8 cellular contexts compared by ENCODE assay signal in genomic region chr5:112551437-112552018, GRCh38.
DNase-seq lines count a peak whose midpoint lies in the region; ATAC-seq and FAIRE-seq lines count a peak whose summit lies in the region.

No MANE protein-coding gene starts in this region.

- in situ Hi-C loops in Caki2 (cut with HindIII; ENCODE audit: low pct_unique_long_range_greater_than_20kb, low sequenced_read_pairs), result no loop called here

- FAIRE-seq in GM19239 (lab: Jason Lieb, UNC) (no peak), endometrium (lab: Jason Lieb, UNC) (peak; percentile 79)

- DNase-seq in Caki2 (ENCODE audit: low read depth) (peak; percentile 27), GM19239 (ENCODE audit: insufficient read length, low spot score) (peak; percentile 25), NCI-H128 (lab: John Stamatoyannopoulos, UW; ENCODE audit: unreplicated experiment) (peak; percentile 8), T follicular helper cell (ENCODE audit: low read depth) (peak; percentile 1), mucosa of gallbladder (ENCODE audit: low spot score) (peak; percentile 59)

- ATAC-seq in HG02981 (IDR thresholded peaks at IDR 0.05; ENCODE audit: unreplicated experiment) (no peak), GM21528 (IDR thresholded peaks at IDR 0.05; ENCODE audit: low FRiP score, unreplicated experiment) (no peak)

Comparison
In these comparisons a context has a peak if more than half of its experiments do, and no peak if none do; other contexts are left out.
1. DNase-seq: peak in every context shown above with its lines; median percentile 59 in mucosa of gallbladder; 27 in Caki2; 25 in GM19239; 8 in NCI-H128; 1 in T follicular helper cell.